Comparison of ENCODE assay signal across 18 cellular contexts in the genomic region with DNA sequence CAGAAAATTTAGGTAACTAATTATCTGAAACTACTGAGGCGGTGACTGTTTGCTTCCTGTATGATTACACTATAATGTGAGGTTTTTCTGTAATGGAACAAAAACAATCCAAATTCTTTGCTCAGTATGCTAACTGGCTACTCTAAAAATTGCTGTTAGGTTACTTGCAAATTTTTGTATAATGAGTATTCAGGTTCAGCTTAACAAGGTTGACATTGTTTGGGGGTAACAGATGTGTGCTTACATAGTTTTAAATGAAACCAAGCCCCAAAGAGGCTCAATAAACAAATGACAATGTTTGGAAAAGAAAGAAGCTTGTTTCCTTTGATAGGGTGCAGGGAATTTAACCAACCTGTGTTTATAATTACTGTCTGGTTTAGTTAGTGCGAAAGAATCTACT.
DNase-seq lines count a peak whose midpoint lies in the region; ATAC-seq and TF ChIP-seq lines count a peak whose summit lies in the region.
"Had no signal": no experiment of that assay in that cellular context is flagged by ENCODE, and none has a peak within 500 bp of the region (broad histone marks: within the 10 kb centered on the region; RNA-seq: fewer than 3 reads in every experiment).

No MANE protein-coding gene starts in this region.

- H3K4me1 ChIP-seq in IMR-90 (ENCODE audit: control insufficient read depth, insufficient read depth, low read length) = peaks cover 9% of the 10 kb centered on the region
- H3K4me1 ChIP-seq: gastrocnemius medialis, lower lobe of right lung, parathyroid adenoma, testis had no signal

- no peak overlapping the region for H4K5ac ChIP-seq in IMR-90 (ENCODE audit: low read depth, low read length)

- H3K9me3 ChIP-seq in IMR-90 (ENCODE audit: control insufficient read depth, insufficient read depth, low read length) = no peaks in the 10 kb centered on the region
- H3K9me3 ChIP-seq: gastrocnemius medialis, lower lobe of right lung, testis had no signal

- H3K4me3 ChIP-seq in IMR-90 (ENCODE audit: insufficient read depth, low read depth, low read length) (no peak overlapping the region), astrocyte of the cerebellum (ENCODE audit: low read depth, low read length) (no peak overlapping the region)
- H3K4me3 ChIP-seq: gastrocnemius medialis, lower lobe of right lung, skin epidermis, testis had no signal

- no peak overlapping the region for H2AK9ac ChIP-seq in IMR-90 (replicated peaks; ENCODE audit: low read depth, low read length, poor library complexity)

- no peak overlapping the region for H3K9ac ChIP-seq in IMR-90 (ENCODE audit: low read depth, low read length)
- H3K9ac ChIP-seq: parathyroid adenoma had no signal

- no peak for TF ChIP-seq RAD21 in IMR-90 (IDR thresholded peaks at IDR 0.05; ENCODE audit: low read length)

- DNase-seq in AG09319 (ENCODE audit: extremely low read depth, low read depth) = peak; percentile 60
- DNase-seq in IMR-90 = peak; percentile 89
- DNase-seq in astrocyte of the cerebellum (ENCODE audit: low read depth) = peak; percentile 53
- peak; percentile 87 for DNase-seq in kidney glomerular epithelial cell (lab: John Stamatoyannopoulos, UW)
- DNase-seq in activated gamma-delta T cell treated with Interleukin-2 at 50 U/mL for 16 hours = no peak
- no peak for DNase-seq in COR-L47 (lab: John Stamatoyannopoulos, UW)
- no peak for DNase-seq in HT-29 (ENCODE audit: low spot score)
- DNase-seq: activated naive CD8-positive, alpha-beta T cell treated with anti-CD3 and anti-CD28 coated beads, Interleukin-2, amount 50 U/mL, for 24 hours; gastrocnemius medialis; KG1; lower lobe of right lung; naive B cell; NCI-H1417 treated with DMSO at 0.1 percent for 48 hours; NK-92 treated with Interleukin-12 subunit alpha and Interleukin-12 subunit beta, amount 100 ng/mL, for 24 hours; testis had no signal

- dilution Hi-C loops in IMR-90 (cut with HindIII; ENCODE audit: low sequenced_read_pairs, unreplicated experiment) = no loop called here

- ATAC-seq in IMR-90 (ENCODE audit: low read depth) (peak; percentile 71), GM19455 (IDR thresholded peaks at IDR 0.05; ENCODE audit: unreplicated experiment) (no peak)
- ATAC-seq: activated naive CD8-positive, alpha-beta T cell treated with anti-CD3 and anti-CD28 coated beads, Interleukin-2, amount 50 U/mL, for 24 hours; gastrocnemius medialis; lower lobe of right lung had no signal

- H4K8ac ChIP-seq in IMR-90 (ENCODE audit: low read depth in 2 of 2, low read length in 2 of 2) = no peak overlapping the region

- peak overlapping the region; percentile 62; the same call in 1 of the 2 replicates for H3K4me2 ChIP-seq in IMR-90 (ENCODE audit: low read depth, low read length)

- in situ Hi-C loops in IMR-90 (cut with MboI; ENCODE audit: low sequenced_read_pairs) (no loop called here), astrocyte of the cerebellum (cut with HindIII; ENCODE audit: low sequenced_read_pairs) (no loop called here)

- TF ChIP-seq CTCF in AG09319 (IDR thresholded peaks at IDR 0.05; ENCODE audit: low read depth, low read length) = no peak
- no peak for TF ChIP-seq CTCF in IMR-90 (conservative IDR thresholded peaks at IDR 0.05; ENCODE audit: low read depth, low read length)
- no peak for TF ChIP-seq CTCF in astrocyte of the cerebellum (IDR thresholded peaks at IDR 0.05; ENCODE audit: low read depth, low read length, missing control alignments)

- H3K14ac ChIP-seq in IMR-90 (replicated peaks; ENCODE audit: low read depth, low read length) = no peak overlapping the region

- intact Hi-C loops in IMR-90 (cut with micrococcal nuclease) = loop anchor here (5.0 kb wide), 3 partner anchors 230 to 925 kb away; no protein-coding TSS in a partner anchor

- no peaks in the 10 kb centered on the region for H3K36me3 ChIP-seq in IMR-90 (ENCODE audit: control insufficient read depth, insufficient read depth, low read length)
- H3K36me3 ChIP-seq: gastrocnemius medialis, lower lobe of right lung had no signal

- H2AFZ ChIP-seq in IMR-90 (replicated peaks; ENCODE audit: low read length, poor library complexity) = no peak overlapping the region
- H2AFZ ChIP-seq: parathyroid adenoma had no signal

- peak overlapping the region; percentile 36 for H2BK5ac ChIP-seq in IMR-90 (ENCODE audit: low read depth, low read length, poor library complexity, severe bottlenecking)

- H2BK120ac ChIP-seq in IMR-90 (ENCODE audit: low read depth, low read length) = no peak overlapping the region

- H3K79me1 ChIP-seq in IMR-90 (ENCODE audit: low read depth in 1 of 2, low read length in 2 of 2) = no peaks in the 10 kb centered on the region

- no peak overlapping the region for H3K18ac ChIP-seq in IMR-90 (ENCODE audit: low read depth, low read length)

- H3K9me1 ChIP-seq in IMR-90 (ENCODE audit: insufficient read depth, low read length) = peaks cover 9% of the 10 kb centered on the region; the same call in 1 of the 2 replicates

- TF ChIP-seq POLR2A in IMR-90 (IDR thresholded peaks at IDR 0.05; ENCODE audit: low read depth, low read length) = no peak

- no peak overlapping the region for H3K27ac ChIP-seq in IMR-90 (ENCODE audit: insufficient read depth, low read length)
- H3K27ac ChIP-seq: gastrocnemius medialis, lower lobe of right lung, parathyroid adenoma, testis had no signal

- no peak overlapping the region for H4K91ac ChIP-seq in IMR-90 (ENCODE audit: insufficient read depth, low read depth, low read length)

- POLR2A ChIA-PET in IMR-90 (lab: Charles Lee; ENCODE audit: unreplicated experiment) = no interaction called here

- no peaks in the 10 kb centered on the region for H3K27me3 ChIP-seq in IMR-90 (ENCODE audit: control insufficient read depth, insufficient read depth, low read length)
- H3K27me3 ChIP-seq: gastrocnemius medialis, testis had no signal

- H2AK5ac ChIP-seq in IMR-90 (ENCODE audit: low read depth, low read length) = no peak overlapping the region

- no CpG with 5 or more reads among the region's 2 CpGs for WGBS in IMR-90 (ENCODE audit: extremely low coverage in 2 of 2, insufficient read length in 1 of 2), 2 experiments

- no peaks in the 10 kb centered on the region for H4K20me1 ChIP-seq in IMR-90 (ENCODE audit: insufficient read depth, low read length)

- H3K4ac ChIP-seq in IMR-90 (ENCODE audit: low read depth, low read length) = no peak overlapping the region

- H2BK15ac ChIP-seq in IMR-90 (ENCODE audit: low read depth, low read length) = no peak overlapping the region

- no peak overlapping the region for H3K56ac ChIP-seq in IMR-90 (ENCODE audit: extremely low read depth, insufficient read depth, low read length)

- H3K23ac ChIP-seq in IMR-90 (ENCODE audit: low read depth, low read length) = no peak overlapping the region

- no TSS peak for BruUV-seq in IMR-90 (replicated peaks; lab: Mats Ljungman, UMichigan)

- CTCF ChIA-PET in IMR-90 (lab: Yijun Ruan, JAX) = interaction anchor here (2.2 kb wide), 1 partner anchor 10 kb away, joined by 4 read pairs; no protein-coding TSS in a partner anchor

- no peak overlapping the region for H2BK20ac ChIP-seq in IMR-90 (ENCODE audit: low read depth, low read length)

TF ChIP-seq in IMR-90, 13 proteins besides CTCF, POLR2A, EP300 and RAD21:
- TF ChIP-seq BHLHE40 (IDR thresholded peaks at IDR 0.05; ENCODE audit: low read depth, low read length) (peak; percentile 21; the same call in 1 of the 2 replicates), CHD1 (IDR thresholded peaks at IDR 0.05; ENCODE audit: low read depth, low read length) (no peak), FOS (IDR thresholded peaks at IDR 0.05; ENCODE audit: low read depth, low read length) (0 out of 2 replicates have a peak, but pooled peaks have one; percentile 22)

Comparison
In these comparisons a context has a peak if more than half of its experiments do, and no peak if none do; other contexts are left out.
1. DNase-seq: peak in AG09319 (single experiment), IMR-90 (single experiment), astrocyte of the cerebellum (single experiment) and kidney glomerular epithelial cell (single experiment); none in activated gamma-delta T cell treated with Interleukin-2 at 50 U/mL for 16 hours (single experiment), COR-L47 (single experiment) and HT-29 (single experiment).